In genomic region chr12:43362910-43363694, GRCh38 we compare ENCODE assay signal across 2 cellular contexts.
TF ChIP-seq lines count a peak whose summit lies in the region.

No MANE protein-coding gene starts in this region.

TF ChIP-seq in IMR-90, 13 proteins besides CTCF, POLR2A, EP300 and RAD21:
- no peak for TF ChIP-seq USF2 (IDR thresholded peaks at IDR 0.05; ENCODE audit: low read depth, low read length)
- TF ChIP-seq NFE2L2 (IDR thresholded peaks at IDR 0.05; ENCODE audit: low read depth, low read length), result peak; percentile 58
TF ChIP-seq in IMR-90: peak in this region for 1.

TF ChIP-seq in H1, 55 proteins besides CTCF, POLR2A, EP300 and RAD21:
- TF ChIP-seq MAFK (IDR thresholded peaks at IDR 0.05; ENCODE audit: low read depth, low read length), result 0 out of 2 replicates have a peak, but pooled peaks have one; percentile 22
- peak; percentile 70 for TF ChIP-seq BACH1 (IDR thresholded peaks at IDR 0.05; ENCODE audit: low read length)
- no peak for TF ChIP-seq SP2 (IDR thresholded peaks at IDR 0.05; ENCODE audit: low read length)
